24 cellular contexts compared by ENCODE assay signal in the genomic region with DNA sequence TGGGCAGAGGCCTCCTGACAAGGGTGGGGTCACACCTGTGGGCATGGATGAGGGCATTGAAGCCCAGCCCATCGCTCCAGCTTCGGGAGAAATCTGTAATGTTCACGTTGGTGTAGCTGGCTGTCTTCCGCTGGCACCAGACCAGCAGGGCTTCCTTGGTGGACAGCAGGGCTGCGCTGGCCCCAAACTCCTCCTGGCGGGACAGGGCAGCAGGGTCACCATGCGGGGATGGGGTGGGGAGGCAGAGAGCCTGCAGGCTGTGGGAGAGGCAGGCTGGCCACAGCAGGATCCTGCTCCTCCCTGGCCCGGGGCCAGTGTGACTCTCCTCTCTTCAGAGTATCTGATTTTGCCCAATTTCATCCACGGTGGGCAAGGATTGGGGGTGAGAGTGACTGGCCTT.
"Had no signal": no experiment of that assay in that cellular context is flagged by ENCODE, and none has a peak within 500 bp of the region (broad histone marks: within the 10 kb centered on the region; RNA-seq: fewer than 3 reads in every experiment).

No MANE protein-coding gene starts in this region.

- H3K9me3 Mint-ChIP-seq: activated naive CD4-positive, alpha-beta T cell treated with anti-CD3 and anti-CD28 coated beads, Interleukin-2, amount 10 ng/mL, durations not matched to agents 7 days and 5 days; activated T-cell treated with anti-CD3 and anti-CD28 coated beads, Interleukin-2, amount 50 U/mL, for 72 hours; brain; endodermal cell; mesothelial cell of epicardium; naive thymus-derived CD8-positive, alpha-beta T cell; neural progenitor cell had no signal

- H3K27ac Mint-ChIP-seq: activated T-cell treated with anti-CD3 and anti-CD28 coated beads, Interleukin-2, amount 50 U/mL, for 72 hours; brain; endodermal cell; mesothelial cell of epicardium had no signal

- DNase-seq: activated CD4-positive, alpha-beta T cell treated with anti-CD3 and anti-CD28 coated beads for 1 hour; activated CD4-positive, alpha-beta T cell treated with anti-CD3 and anti-CD28 coated beads, Interleukin-2, amount 50 U/mL, for 4 hours; activated effector memory CD4-positive, alpha-beta T cell treated with anti-CD3 and anti-CD28 coated beads, Interleukin-2, amount 50 U/mL, for 16 hours; activated naive CD4-positive, alpha-beta T cell treated with anti-CD3 and anti-CD28 coated beads, Interleukin-2, amount 10 ng/mL, durations not matched to agents 7 days and 5 days; activated T-cell treated with anti-CD3 and anti-CD28 coated beads, Interleukin-2, amount 50 U/mL, for 72 hours; colonic mucosa; endodermal cell; esophagus squamous epithelium; gastrocnemius medialis; hippocampal formation; left ventricle myocardium superior; mammary epithelial cell; naive thymus-derived CD8-positive, alpha-beta T cell; ovary; stimulated activated CD4-positive, alpha-beta T cell treated with anti-CD3 and anti-CD28 coated beads, Interleukin-4, amount 100 ng/mL, for 4 hours; stomach; T-helper 9 cell; uterus had no signal

- H3K9me3 ChIP-seq: colonic mucosa, esophagus squamous epithelium, gastrocnemius medialis, ovary, prostate gland, stomach, suprapubic skin, tibial nerve, uterus had no signal

- H3K27me3 ChIP-seq: colonic mucosa, esophagus squamous epithelium, gastrocnemius medialis, ovary, stomach, suprapubic skin, tibial nerve, uterus had no signal

- ATAC-seq: activated T-cell treated with anti-CD3 and anti-CD28 coated beads, Interleukin-2, amount 50 U/mL, for 72 hours; gastrocnemius medialis; left ventricle myocardium superior; naive thymus-derived CD8-positive, alpha-beta T cell had no signal

- H3K9ac ChIP-seq: neural progenitor cell had no signal

- H3K36me3 ChIP-seq: colonic mucosa, esophagus squamous epithelium, gastrocnemius medialis, neural progenitor cell, ovary, prostate gland, stomach, suprapubic skin, uterus had no signal

- H3K27me3 Mint-ChIP-seq: brain had no signal

- H3K4me1 ChIP-seq: colonic mucosa, prostate gland, tibial nerve, uterus had no signal

- H3K4me3 ChIP-seq: colonic mucosa, esophagus squamous epithelium, gastrocnemius medialis, neural progenitor cell, ovary, prostate gland, stomach, suprapubic skin, tibial nerve, uterus had no signal

- H2AFZ ChIP-seq: neural progenitor cell had no signal

- H3K4me1 Mint-ChIP-seq: mesothelial cell of epicardium had no signal

- H3K4me3 Mint-ChIP-seq: activated naive CD4-positive, alpha-beta T cell treated with anti-CD3 and anti-CD28 coated beads, Interleukin-2, amount 10 ng/mL, durations not matched to agents 7 days and 5 days; activated T-cell treated with anti-CD3 and anti-CD28 coated beads, Interleukin-2, amount 50 U/mL, for 72 hours; brain; endodermal cell; mesothelial cell of epicardium; neural progenitor cell had no signal

- H3K27ac ChIP-seq: colonic mucosa, esophagus squamous epithelium, gastrocnemius medialis, neural progenitor cell, ovary, prostate gland, stomach, suprapubic skin, uterus had no signal

- H3K36me3 Mint-ChIP-seq: activated naive CD4-positive, alpha-beta T cell treated with anti-CD3 and anti-CD28 coated beads, Interleukin-2, amount 10 ng/mL, durations not matched to agents 7 days and 5 days; brain; mesothelial cell of epicardium; naive thymus-derived CD8-positive, alpha-beta T cell; neural progenitor cell had no signal
